ENCODE assay signal across 13 cellular contexts in genomic region chr6:90190752-90191393, GRCh38.
A peak's percentile ranks its signal among the peaks of the same experiment; 100 is the strongest.
DNase-seq lines count a peak whose midpoint lies in the region; ATAC-seq lines count a peak whose summit lies in the region.
"Had no signal": no experiment of that assay in that cellular context is flagged by ENCODE, and none has a peak within 500 bp of the region (broad histone marks: within the 10 kb centered on the region; RNA-seq: fewer than 3 reads in every experiment).

No MANE protein-coding gene starts in this region.

- POLR2A ChIA-PET in activated naive CD8-positive, alpha-beta T cell treated with anti-CD3 and anti-CD28 coated beads, Interleukin-2, amount 10 ng/mL, durations not matched to agents 7 days and 5 days (lab: Charles Lee): interaction anchor here (0.5 to 1.5 kb wide), 7 partner anchors 10 to 483 kb away, joined by 3 to 6 read pairs (median 3); no protein-coding TSS in a partner anchor

- peak; percentile 25 for DNase-seq in stimulated activated CD4-positive, alpha-beta T cell treated with anti-CD3 and anti-CD28 coated beads, Interleukin-1b, Interleukin-23, amount 100 ng/mL, for 48 hours
- DNase-seq in stimulated activated CD4-positive, alpha-beta T cell treated with anti-CD3 and anti-CD28 coated beads, Interleukin-4, amount 100 ng/mL, for 1 hour: no peak
- DNase-seq in activated naive CD8-positive, alpha-beta T cell treated with anti-CD3 and anti-CD28 coated beads, Interleukin-2, amount 10 ng/mL, durations not matched to agents 7 days and 5 days: no peak
- DNase-seq in EL: no peak
- no peak for DNase-seq in COLO668 (lab: John Stamatoyannopoulos, UW; ENCODE audit: unreplicated experiment)
- DNase-seq in NAMALWA (ENCODE audit: low spot score): no peak
- DNase-seq: BE2C, DMS79 treated with DMSO at 0.1 percent for 48 hours, dorsolateral prefrontal cortex, left cardiac atrium, NCI-H1048 had no signal

- peak overlapping the region; percentile 28 to 89 (median 50) for H3K4me3 Mint-ChIP-seq in IgD-negative memory B cell
- H3K4me3 Mint-ChIP-seq in activated naive CD8-positive, alpha-beta T cell treated with anti-CD3 and anti-CD28 coated beads, Interleukin-2, amount 10 ng/mL, durations not matched to agents 7 days and 5 days: peak overlapping the region; percentile 80

- H3K9me3 Mint-ChIP-seq in IgD-negative memory B cell: peaks cover 0 to 2% (median 0%) of the 10 kb centered on the region in 3 donors
- H3K9me3 Mint-ChIP-seq in activated naive CD8-positive, alpha-beta T cell treated with anti-CD3 and anti-CD28 coated beads, Interleukin-2, amount 10 ng/mL, durations not matched to agents 7 days and 5 days: no peaks in the 10 kb centered on the region

- peaks cover 3% of the 10 kb centered on the region for H3K36me3 Mint-ChIP-seq in IgD-negative memory B cell
- H3K36me3 Mint-ChIP-seq in activated naive CD8-positive, alpha-beta T cell treated with anti-CD3 and anti-CD28 coated beads, Interleukin-2, amount 10 ng/mL, durations not matched to agents 7 days and 5 days: peaks cover 7% of the 10 kb centered on the region

- peak overlapping the region; percentile 77 to 86 (median 84) for H3K27ac Mint-ChIP-seq in IgD-negative memory B cell
- peak overlapping the region; percentile 95 for H3K27ac Mint-ChIP-seq in activated naive CD8-positive, alpha-beta T cell treated with anti-CD3 and anti-CD28 coated beads, Interleukin-2, amount 10 ng/mL, durations not matched to agents 7 days and 5 days

- ATAC-seq in activated naive CD8-positive, alpha-beta T cell treated with anti-CD3 and anti-CD28 coated beads, Interleukin-2, amount 10 ng/mL, durations not matched to agents 7 days and 5 days (ENCODE audit: low read depth): peak; percentile 30
- ATAC-seq in HG03108 (IDR thresholded peaks at IDR 0.05; ENCODE audit: unreplicated experiment): no peak
- ATAC-seq: left cardiac atrium had no signal

- no peaks in the 10 kb centered on the region for H3K27me3 Mint-ChIP-seq in IgD-negative memory B cell
- no peaks in the 10 kb centered on the region for H3K27me3 Mint-ChIP-seq in activated naive CD8-positive, alpha-beta T cell treated with anti-CD3 and anti-CD28 coated beads, Interleukin-2, amount 10 ng/mL, durations not matched to agents 7 days and 5 days

- peaks cover 46 to 71% (median 66%) of the 10 kb centered on the region in 3 donors for H3K4me1 Mint-ChIP-seq in IgD-negative memory B cell
- peaks cover 76% of the 10 kb centered on the region for H3K4me1 Mint-ChIP-seq in activated naive CD8-positive, alpha-beta T cell treated with anti-CD3 and anti-CD28 coated beads, Interleukin-2, amount 10 ng/mL, durations not matched to agents 7 days and 5 days
